ENCODE assay signal across 8 cellular contexts in the genomic region with DNA sequence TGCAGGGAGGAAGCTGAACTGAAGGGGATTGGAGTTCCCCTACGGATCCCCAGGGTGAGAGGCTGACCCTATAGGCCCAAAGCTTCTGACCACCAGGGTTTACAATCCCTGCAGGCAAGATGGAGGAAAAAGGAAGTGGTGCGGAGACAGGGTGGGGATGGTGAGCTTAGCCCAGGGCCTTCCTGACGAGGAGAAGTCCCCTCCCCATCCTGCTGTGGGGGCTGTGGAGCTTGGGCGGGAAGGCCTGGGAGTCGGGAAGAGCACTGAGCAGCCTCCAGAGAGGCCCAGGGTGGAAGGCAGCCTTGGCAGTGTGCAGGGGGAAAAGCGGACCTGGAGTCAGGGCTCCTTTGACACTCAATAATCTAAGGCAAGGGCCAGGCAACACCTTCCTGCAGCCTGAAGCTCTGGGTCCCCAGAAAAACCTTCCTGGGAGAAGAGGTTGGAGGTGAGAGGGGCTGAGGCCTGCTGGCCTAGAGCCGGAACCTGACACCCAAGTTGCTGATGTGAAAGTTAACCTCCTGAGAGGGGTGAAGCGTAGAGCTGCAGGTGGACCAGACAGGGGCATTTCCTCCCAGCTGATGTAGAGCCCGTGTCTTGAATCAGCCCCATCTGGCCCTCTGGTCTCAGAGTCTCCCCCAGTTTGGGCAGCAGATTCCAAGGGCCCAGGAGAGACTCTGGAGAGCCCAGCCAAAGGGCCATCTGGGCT. TPM values are rescaled to one million over a fixed set of nuclear protein-coding genes. Genes with fewer than 3 reads are reported as not detected.
DNase-seq lines count a peak whose midpoint lies in the region; ATAC-seq, FAIRE-seq and TF ChIP-seq lines count a peak whose summit lies in the region.

No MANE protein-coding gene starts in this region.

- H3K4me3 ChIP-seq in AG04449 (ENCODE audit: low read depth, low read length): peak overlapping the region; percentile 48
- peak overlapping the region; percentile 43 for H3K4me3 ChIP-seq in SJCRH30
- H3K4me3 ChIP-seq in endothelial cell of umbilical vein (replicated peaks in 1 of 3; ENCODE audit: insufficient read depth in 1 of 3, low read depth in 1 of 3, low read length in 3 of 3): peak overlapping the region in 2 of 3 experiments; percentile 2 to 4
- peak overlapping the region; percentile 71 to 77 for H3K4me3 ChIP-seq in neutrophil (ENCODE audit: low read depth in 1 of 2, low read length in 1 of 2)

- TF ChIP-seq CTCF in AG04449 (IDR thresholded peaks at IDR 0.05; ENCODE audit: insufficient read depth, low read length, missing control alignments): no peak
- TF ChIP-seq CTCF in endothelial cell of umbilical vein (IDR thresholded peaks at IDR 0.05; ENCODE audit: extremely low read depth in 1 of 2, insufficient read depth in 1 of 2, low read depth in 1 of 2, low read length in 2 of 2): no peak
- peak; percentile 27 for TF ChIP-seq CTCF in neutrophil (IDR thresholded peaks at IDR 0.05)

- CTCF ChIA-PET in AG04449 (lab: Yijun Ruan, JAX): interaction anchor here (0.9 to 39.4 kb wide), 6 partner anchors 9 to 71 kb away, joined by 3 to 751 read pairs (median 3); no protein-coding TSS in a partner anchor
- CTCF ChIA-PET in endothelial cell of umbilical vein (lab: Charles Lee): interaction anchor here (0.8 to 12.5 kb wide), 5 partner anchors 11 to 47 kb away, joined by 3 to 229 read pairs (median 5); no protein-coding TSS in a partner anchor

- peak overlapping the region; percentile 73 for H3K4me2 ChIP-seq in endothelial cell of umbilical vein (ENCODE audit: insufficient read depth, low read length)

- no peaks in the 10 kb centered on the region for H4K20me1 ChIP-seq in endothelial cell of umbilical vein (replicated peaks; ENCODE audit: control insufficient read depth, extremely low read depth, insufficient read depth, low read length)

- H3K9me3 ChIP-seq in SJCRH30 (replicated peaks) (no peaks in the 10 kb centered on the region), endothelial cell of umbilical vein (replicated peaks; ENCODE audit: control insufficient read depth, insufficient read depth, low read length) (no peaks in the 10 kb centered on the region), neutrophil (no peaks in the 10 kb centered on the region)

- FAIRE-seq in endothelial cell of umbilical vein (lab: Jason Lieb, UNC): peak; percentile 28

- H3K9ac ChIP-seq in endothelial cell of umbilical vein (replicated peaks; ENCODE audit: extremely low read depth, insufficient read depth, low read length): peak overlapping the region; percentile 47

- H3K4me1 ChIP-seq in SJCRH30: peaks cover 37% of the 10 kb centered on the region
- H3K4me1 ChIP-seq in endothelial cell of umbilical vein (ENCODE audit: control insufficient read depth, extremely low read depth, insufficient read depth, low read length): peaks cover 91% of the 10 kb centered on the region
- H3K4me1 ChIP-seq in neutrophil (ENCODE audit: control insufficient read depth in 1 of 2, insufficient read depth in 1 of 2, low read depth in 1 of 2, low read length in 1 of 2): peaks cover 97 to 99% of the 10 kb centered on the region in 2 experiments

- dilution Hi-C loops in endothelial cell of umbilical vein (cut with MboI; ENCODE audit: extremely low pct_ligation_motif_present, low sequenced_read_pairs): no loop called here

- peaks cover 100% of the 10 kb centered on the region for H3K79me2 ChIP-seq in endothelial cell of umbilical vein (ENCODE audit: control insufficient read depth, insufficient read depth, low read length)

- intact Hi-C loops in endothelial cell of umbilical vein (cut with micrococcal nuclease): loop anchor here (2.0 kb wide), 1 partner anchor 55 kb away; a partner anchor contains a TSS

- no peak overlapping the region for H2AFZ ChIP-seq in endothelial cell of umbilical vein (ENCODE audit: low read depth, low read length)

- no peak for TF ChIP-seq POLR2A in endothelial cell of umbilical vein (IDR thresholded peaks at IDR 0.05; ENCODE audit: low read depth, low read length)

- no peaks in the 10 kb centered on the region for H3K9me1 ChIP-seq in endothelial cell of umbilical vein (replicated peaks; ENCODE audit: control insufficient read depth, extremely low read depth, insufficient read depth, low read length)

- no peaks in the 10 kb centered on the region for H3K27me3 ChIP-seq in SJCRH30
- H3K27me3 ChIP-seq in endothelial cell of umbilical vein (ENCODE audit: control insufficient read depth in 2 of 2, insufficient read depth in 2 of 2, low read length in 2 of 2): no peaks in the 10 kb centered on the region
- no peaks in the 10 kb centered on the region for H3K27me3 ChIP-seq in neutrophil

- H3K36me3 ChIP-seq in SJCRH30 (peaks cover 6% of the 10 kb centered on the region; the same call in 1 of the 2 replicates), endothelial cell of umbilical vein (ENCODE audit: control insufficient read depth in 2 of 2, extremely low read depth in 1 of 2, insufficient read depth in 2 of 2, low read length in 2 of 2) (peaks cover 4 to 10% of the 10 kb centered on the region in 2 experiments), neutrophil (no peaks in the 10 kb centered on the region)

- BruUV-seq in endothelial cell of umbilical vein (replicated peaks; lab: Mats Ljungman, UMichigan): no TSS peak

- POLR2A ChIA-PET in AG04449 (lab: Yijun Ruan, JAX): interaction anchor here (0.7 to 1.0 kb wide), 3 partner anchors 26 to 417 kb away, joined by 3 to 4 read pairs (median 3); no protein-coding TSS in a partner anchor
- POLR2A ChIA-PET in endothelial cell of umbilical vein (lab: Charles Lee): interaction anchor here (0.6 to 1.3 kb wide), 3 partner anchors 9 to 23 kb away, joined by 3 to 4 read pairs (median 4); no protein-coding TSS in a partner anchor

- peak; percentile 25 for ATAC-seq in GM18520 (IDR thresholded peaks at IDR 0.05; ENCODE audit: unreplicated experiment)
- peak; percentile 20 for ATAC-seq in HG03039 (IDR thresholded peaks at IDR 0.05; ENCODE audit: unreplicated experiment)

- H3K27ac ChIP-seq in SJCRH30 (peak overlapping the region; percentile 20; the same call in 1 of the 2 replicates), endothelial cell of umbilical vein (ENCODE audit: insufficient read depth, low read depth, low read length) (peak overlapping the region; percentile 76), neutrophil (peak overlapping the region; percentile 93)

- DNase-seq in AG04449 (ENCODE audit: low read depth, low spot score) (no peak), SJCRH30 (peak; percentile 47 to 53), endothelial cell of umbilical vein (ENCODE audit: low read depth, low spot score) (peak; percentile 55), dedifferentiated amniotic fluid mesenchymal stem cell (ENCODE audit: extremely low spot score) (no peak), NCI-H526 treated with DMSO at 0.1 percent for 48 hours (lab: John Stamatoyannopoulos, UW) (no peak)

TF ChIP-seq in endothelial cell of umbilical vein, 7 proteins besides CTCF, POLR2A, EP300 and RAD21:
- TF ChIP-seq JUN (IDR thresholded peaks at IDR 0.05; ENCODE audit: borderline replicate concordance, insufficient read depth, insufficient read length, low read depth) (no peak), POLR2AphosphoS5 (IDR thresholded peaks at IDR 0.05; ENCODE audit: insufficient read depth, low read depth, low read length) (no peak), MYC (IDR thresholded peaks at IDR 0.05; ENCODE audit: low read depth, low read length) (no peak), FOS (IDR thresholded peaks at IDR 0.05; ENCODE audit: borderline replicate concordance, insufficient read depth, low read length) (no peak), GATA2 (IDR thresholded peaks at IDR 0.05; ENCODE audit: insufficient read depth, insufficient read length, low read depth, low read length) (no peak)
- TF ChIP-seq, protein P1, sequence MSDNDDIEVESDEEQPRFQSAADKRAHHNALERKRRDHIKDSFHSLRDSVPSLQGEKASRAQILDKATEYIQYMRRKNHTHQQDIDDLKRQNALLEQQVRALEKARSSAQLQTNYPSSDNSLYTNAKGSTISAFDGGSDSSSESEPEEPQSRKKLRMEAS (IDR thresholded peaks at IDR 0.05; ENCODE audit: insufficient read depth, insufficient read length): no peak

RNA-seq across cellular contexts. Expression of a gene that starts 6.1 kb away (rescaled TPM):
- total RNA-seq in SJCRH30 (2014; rRNA removed; shearing (Covaris generic)): 34.9 and 37.1 TPM in 2 replicates
- 249 and 252 TPM in 2 replicates for total RNA-seq in endothelial cell of umbilical vein
- 119 and 122 TPM in 2 replicates for polyA plus RNA-seq in endothelial cell of umbilical vein
- 101 and 125 TPM in 2 replicates for polyA plus RNA-seq in endothelial cell of umbilical vein (2011; cell fraction: cytosol; rRNA removed)
- 462 and 531 TPM in 2 replicates for polyA plus RNA-seq in endothelial cell of umbilical vein (2011; cell fraction: nucleus; rRNA removed)
- 105 and 119 TPM in 2 replicates for polyA plus RNA-seq in endothelial cell of umbilical vein (2012)
- 81.4 and 95.8 TPM in 2 replicates for polyA minus RNA-seq in endothelial cell of umbilical vein
- polyA minus RNA-seq in endothelial cell of umbilical vein (2011; cell fraction: cytosol; rRNA and poly(A)+ RNA removed): 25.6 TPM
- 127 and 192 TPM in 2 replicates for polyA minus RNA-seq in endothelial cell of umbilical vein (2011; cell fraction: nucleus; rRNA and poly(A)+ RNA removed)

RNA-seq across cellular contexts. Expression of a gene that starts 40.6 kb away (rescaled TPM):
- 1.1 and 1.4 TPM in 2 replicates for total RNA-seq in SJCRH30 (2014; rRNA removed; shearing (Covaris generic))
- total RNA-seq in endothelial cell of umbilical vein: 17.9 and 20.3 TPM in 2 replicates
- 17.3 and 19.8 TPM in 2 replicates for polyA plus RNA-seq in endothelial cell of umbilical vein
- 13.0 and 14.1 TPM in 2 replicates for polyA plus RNA-seq in endothelial cell of umbilical vein (2011; cell fraction: cytosol; rRNA removed)
- polyA plus RNA-seq in endothelial cell of umbilical vein (2011; cell fraction: nucleus; rRNA removed): 21.7 and 24.5 TPM in 2 replicates
- polyA plus RNA-seq in endothelial cell of umbilical vein (2012): 14.7 and 19.3 TPM in 2 replicates
- 14.9 and 20.7 TPM in 2 replicates for polyA minus RNA-seq in endothelial cell of umbilical vein
- 18.2 TPM for polyA minus RNA-seq in endothelial cell of umbilical vein (2011; cell fraction: cytosol; rRNA and poly(A)+ RNA removed)
- 7.0 and 7.5 TPM in 2 replicates for polyA minus RNA-seq in endothelial cell of umbilical vein (2011; cell fraction: nucleus; rRNA and poly(A)+ RNA removed)

RNA-seq across cellular contexts. Expression of a gene that starts 55.0 kb away (rescaled TPM):
- 0.49 and 0.68 TPM in 2 replicates for total RNA-seq in SJCRH30 (2014; rRNA removed; shearing (Covaris generic))
- total RNA-seq in endothelial cell of umbilical vein: 53.6 and 55.1 TPM in 2 replicates
- polyA plus RNA-seq in endothelial cell of umbilical vein: 30.8 and 34.5 TPM in 2 replicates
- polyA plus RNA-seq in endothelial cell of umbilical vein (2011; cell fraction: cytosol; rRNA removed): 14.4 and 18.3 TPM in 2 replicates
- 171 and 207 TPM in 2 replicates for polyA plus RNA-seq in endothelial cell of umbilical vein (2011; cell fraction: nucleus; rRNA removed)
- polyA plus RNA-seq in endothelial cell of umbilical vein (2012): 29.7 and 38.7 TPM in 2 replicates
- 34.0 and 42.1 TPM in 2 replicates for polyA minus RNA-seq in endothelial cell of umbilical vein
- polyA minus RNA-seq in endothelial cell of umbilical vein (2011; cell fraction: cytosol; rRNA and poly(A)+ RNA removed): 3.3 TPM
- 57.3 and 65.6 TPM in 2 replicates for polyA minus RNA-seq in endothelial cell of umbilical vein (2011; cell fraction: nucleus; rRNA and poly(A)+ RNA removed)

Comparison
In these comparisons a context has a peak if more than half of its experiments do, and no peak if none do; other contexts are left out.
1. DNase-seq: peak in SJCRH30 (2 of 2) and endothelial cell of umbilical vein (single experiment); none in AG04449 (single experiment), dedifferentiated amniotic fluid mesenchymal stem cell (single experiment) and NCI-H526 treated with DMSO at 0.1 percent for 48 hours (single experiment).
2. H3K4me3 ChIP-seq: peak in every context shown above with its lines; median percentile 74 in neutrophil; 48 in AG04449; 43 in SJCRH30; 3 in endothelial cell of umbilical vein.
3. H3K27ac ChIP-seq: peak in every context shown above with its lines; median percentile 93 in neutrophil; 76 in endothelial cell of umbilical vein; 20 in SJCRH30.
4. RNA of a gene that starts 55.0 kb away (total RNA-seq): 53.6 to 55.1 TPM in endothelial cell of umbilical vein; 0.49 to 0.68 TPM in SJCRH30; every median in the first group is over 10 times any median in the second.